In the genomic region with DNA sequence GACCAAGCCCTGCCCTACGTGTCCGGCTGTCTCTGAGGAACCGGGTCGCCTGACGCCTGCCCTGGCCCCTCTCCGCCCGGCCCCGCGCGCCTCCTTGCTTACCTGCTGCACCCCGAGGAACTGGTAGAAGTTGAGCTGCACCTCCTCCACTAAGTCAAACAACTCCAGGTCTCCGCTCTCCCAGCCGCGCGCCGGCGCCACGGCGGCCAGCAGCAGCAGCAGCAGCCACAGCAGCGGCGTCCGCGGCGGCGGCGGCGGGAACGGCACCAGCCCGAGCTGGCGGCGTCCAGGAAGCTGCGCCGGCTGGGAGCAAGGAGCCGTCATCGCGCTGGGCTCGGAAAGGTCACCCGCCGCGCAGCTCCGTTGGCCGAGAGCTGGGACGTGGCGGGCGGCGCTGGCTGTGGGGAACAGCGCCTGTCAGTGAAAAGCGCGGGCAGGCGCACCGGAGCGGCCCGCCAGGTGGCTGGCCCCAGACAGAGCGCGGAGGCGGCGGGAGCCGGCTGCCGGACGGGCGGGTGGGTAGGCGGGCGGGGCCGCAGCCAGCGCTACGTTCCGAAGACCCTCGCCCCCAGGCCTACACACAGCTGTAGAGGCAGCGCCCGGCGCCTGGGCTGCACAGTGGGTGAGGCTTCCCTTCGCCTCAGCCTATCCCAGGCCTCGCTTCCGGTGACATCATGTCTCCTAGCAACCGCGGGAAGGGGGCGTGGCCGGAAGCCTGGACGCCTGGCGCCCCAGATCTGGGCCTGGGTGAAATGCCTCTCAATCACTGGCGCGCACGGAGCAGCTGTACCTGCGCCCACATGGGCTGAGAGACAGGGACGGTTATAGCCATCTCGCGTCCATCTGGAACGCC, we compare ENCODE assay signal across 7 cellular contexts. TPM values are rescaled to one million over a fixed set of nuclear protein-coding genes. Genes with fewer than 3 reads are reported as not detected.
DNase-seq lines count a peak whose midpoint lies in the region; ATAC-seq and TF ChIP-seq lines count a peak whose summit lies in the region.

DNAJC1 (minus strand) TSS at position 620 of the 853 bp plus-strand sequence; CDS start at position 324, 296 bp downstream.

- TF ChIP-seq CTCF in astrocyte of the cerebellum (IDR thresholded peaks at IDR 0.05; ENCODE audit: low read depth, low read length, missing control alignments) = no peak

- in situ Hi-C loops in astrocyte of the cerebellum (cut with HindIII; ENCODE audit: low sequenced_read_pairs) = no loop called here

- peak within 1 kb of the TSS; percentile 83 for H3K4me3 ChIP-seq in astrocyte of the cerebellum (ENCODE audit: low read depth, low read length)

- peak; percentile 91 for ATAC-seq in GM18508 (IDR thresholded peaks at IDR 0.05; ENCODE audit: insufficient read depth, unreplicated experiment)
- ATAC-seq in HG03025 (IDR thresholded peaks at IDR 0.05; ENCODE audit: low FRiP score, unreplicated experiment) = peak; percentile 95

- DNase-seq in NCI-H2029 treated with DMSO at 0.1 percent for 48 hours (lab: John Stamatoyannopoulos, UW) (peak; percentile 48), T-helper 9 cell (peak; percentile 99), astrocyte of the cerebellum (ENCODE audit: low read depth) (peak; percentile 82), hepatic stellate cell (ENCODE audit: low spot score) (peak; percentile 92), renal cortical epithelial cell (ENCODE audit: low read depth) (peak; percentile 81)

RNA-seq across cellular contexts. Expression of gene DNAJC1, which starts in this region (rescaled TPM):
- total RNA-seq in renal cortical epithelial cell = 61.6 and 74.7 TPM in 2 replicates

Comparison
In these comparisons a context has a peak if more than half of its experiments do, and no peak if none do; other contexts are left out.
1. Peak in every context shown above with its lines: DNase-seq, ATAC-seq and H3K4me3 ChIP-seq.
2. DNase-seq: peak in every context shown above with its lines; median percentile 99 in T-helper 9 cell; 92 in hepatic stellate cell; 82 in astrocyte of the cerebellum; 81 in renal cortical epithelial cell; 48 in NCI-H2029 treated with DMSO at 0.1 percent for 48 hours.